Comparison of ENCODE assay signal across 31 cellular contexts in the genomic region with DNA sequence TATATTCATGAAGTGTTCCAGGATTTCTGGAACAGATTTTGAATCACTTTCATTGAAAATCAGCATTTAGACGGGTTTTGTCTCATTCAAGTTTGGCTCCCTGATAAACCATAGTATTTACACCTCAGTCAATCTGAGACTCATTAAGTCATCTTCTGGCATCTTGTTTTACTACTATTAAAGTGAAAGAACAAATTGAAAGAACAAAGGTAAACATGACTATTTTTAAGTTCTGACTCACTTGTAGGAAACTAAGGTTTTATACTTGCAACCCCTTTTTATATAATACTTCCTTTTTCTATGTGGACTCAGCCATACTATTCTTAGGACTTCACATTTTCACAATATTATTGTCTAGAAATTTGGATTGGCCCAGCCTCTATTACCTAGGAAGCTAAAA.
"Had no signal": no experiment of that assay in that cellular context is flagged by ENCODE, and none has a peak within 500 bp of the region (broad histone marks: within the 10 kb centered on the region; RNA-seq: fewer than 3 reads in every experiment).

No MANE protein-coding gene starts in this region.

- H3K27me3 ChIP-seq: MG63, SJCRH30 had no signal

- H3K9me3 ChIP-seq: MG63, SJCRH30 had no signal

- H2AFZ ChIP-seq: PC-9 had no signal

- FAIRE-seq: RCC 7860 had no signal

- H3K4me3 ChIP-seq: MG63, PC-9, SJCRH30, SK-N-MC had no signal

- H3K4me1 ChIP-seq: SJCRH30 had no signal

- H3K27ac ChIP-seq: PC-9, RWPE1, SJCRH30, SK-N-MC had no signal

- H3K36me3 ChIP-seq: MG63, SJCRH30 had no signal

- ATAC-seq: Panc1, Right ventricle myocardium inferior, SK-N-SH treated with all-trans-retinoic acid at 6 μM for 48 hours, T-cell had no signal

- DNase-seq: Karpas-422, MG63, MV-4-11, NCI-H1092, NCI-H1105, NCI-H1417 treated with DMSO at 0.1 percent for 48 hours, NCI-H1436 treated with DMSO at 0.1 percent for 48 hours, NCI-H1694 treated with DMSO at 0.1 percent for 48 hours, NCI-H187 treated with DMSO at 0.1 percent for 48 hours, NCI-H2029, NCI-H2081, NCI-H2171, NCI-H226, NCI-H446 treated with DMSO at 0.1 percent for 48 hours, NCI-H510A, NCI-H524, NCI-H526, NCI-H69, NCI-H748 treated with DMSO at 0.1 percent for 48 hours, NCI-H82, PC-9, SHP77, SIG-M5, SJCRH30, T-cell had no signal

- H3K4me2 ChIP-seq: PC-9 had no signal
